Comparison of ENCODE assay signal across 1 cellular context in genomic region chr14:69701857-69702256, GRCh38.
TF ChIP-seq lines count a peak whose summit lies in the region.

No MANE protein-coding gene starts in this region.

TF ChIP-seq in K562, 482 proteins besides CTCF, POLR2A, EP300 and RAD21 (continued from another document):
- TF ChIP-seq, protein P1, sequence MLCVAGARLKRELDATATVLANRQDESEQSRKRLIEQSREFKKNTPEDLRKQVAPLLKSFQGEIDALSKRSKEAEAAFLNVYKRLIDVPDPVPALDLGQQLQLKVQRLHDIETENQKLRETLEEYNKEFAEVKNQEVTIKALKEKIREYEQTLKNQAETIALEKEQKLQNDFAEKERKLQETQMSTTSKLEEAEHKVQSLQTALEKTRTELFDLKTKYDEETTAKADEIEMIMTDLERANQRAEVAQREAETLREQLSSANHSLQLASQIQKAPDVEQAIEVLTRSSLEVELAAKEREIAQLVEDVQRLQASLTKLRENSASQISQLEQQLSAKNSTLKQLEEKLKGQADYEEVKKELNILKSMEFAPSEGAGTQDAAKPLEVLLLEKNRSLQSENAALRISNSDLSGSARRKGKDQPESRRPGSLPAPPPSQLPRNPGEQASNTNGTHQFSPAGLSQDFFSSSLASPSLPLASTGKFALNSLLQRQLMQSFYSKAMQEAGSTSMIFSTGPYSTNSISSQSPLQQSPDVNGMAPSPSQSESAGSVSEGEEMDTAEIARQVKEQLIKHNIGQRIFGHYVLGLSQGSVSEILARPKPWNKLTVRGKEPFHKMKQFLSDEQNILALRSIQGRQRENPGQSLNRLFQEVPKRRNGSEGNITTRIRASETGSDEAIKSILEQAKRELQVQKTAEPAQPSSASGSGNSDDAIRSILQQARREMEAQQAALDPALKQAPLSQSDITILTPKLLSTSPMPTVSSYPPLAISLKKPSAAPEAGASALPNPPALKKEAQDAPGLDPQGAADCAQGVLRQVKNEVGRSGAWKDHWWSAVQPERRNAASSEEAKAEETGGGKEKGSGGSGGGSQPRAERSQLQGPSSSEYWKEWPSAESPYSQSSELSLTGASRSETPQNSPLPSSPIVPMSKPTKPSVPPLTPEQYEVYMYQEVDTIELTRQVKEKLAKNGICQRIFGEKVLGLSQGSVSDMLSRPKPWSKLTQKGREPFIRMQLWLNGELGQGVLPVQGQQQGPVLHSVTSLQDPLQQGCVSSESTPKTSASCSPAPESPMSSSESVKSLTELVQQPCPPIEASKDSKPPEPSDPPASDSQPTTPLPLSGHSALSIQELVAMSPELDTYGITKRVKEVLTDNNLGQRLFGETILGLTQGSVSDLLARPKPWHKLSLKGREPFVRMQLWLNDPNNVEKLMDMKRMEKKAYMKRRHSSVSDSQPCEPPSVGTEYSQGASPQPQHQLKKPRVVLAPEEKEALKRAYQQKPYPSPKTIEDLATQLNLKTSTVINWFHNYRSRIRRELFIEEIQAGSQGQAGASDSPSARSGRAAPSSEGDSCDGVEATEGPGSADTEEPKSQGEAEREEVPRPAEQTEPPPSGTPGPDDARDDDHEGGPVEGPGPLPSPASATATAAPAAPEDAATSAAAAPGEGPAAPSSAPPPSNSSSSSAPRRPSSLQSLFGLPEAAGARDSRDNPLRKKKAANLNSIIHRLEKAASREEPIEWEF (CRISPR knock-in tag; IDR thresholded peaks at IDR 0.05) = peak; percentile 85
- no peak for TF ChIP-seq IRF1 (CRISPR knock-in tag; IDR thresholded peaks at IDR 0.05; ENCODE audit: borderline replicate concordance)
- TF ChIP-seq, protein P2, sequence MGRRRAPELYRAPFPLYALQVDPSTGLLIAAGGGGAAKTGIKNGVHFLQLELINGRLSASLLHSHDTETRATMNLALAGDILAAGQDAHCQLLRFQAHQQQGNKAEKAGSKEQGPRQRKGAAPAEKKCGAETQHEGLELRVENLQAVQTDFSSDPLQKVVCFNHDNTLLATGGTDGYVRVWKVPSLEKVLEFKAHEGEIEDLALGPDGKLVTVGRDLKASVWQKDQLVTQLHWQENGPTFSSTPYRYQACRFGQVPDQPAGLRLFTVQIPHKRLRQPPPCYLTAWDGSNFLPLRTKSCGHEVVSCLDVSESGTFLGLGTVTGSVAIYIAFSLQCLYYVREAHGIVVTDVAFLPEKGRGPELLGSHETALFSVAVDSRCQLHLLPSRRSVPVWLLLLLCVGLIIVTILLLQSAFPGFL (CRISPR knock-in tag; IDR thresholded peaks at IDR 0.05) = no peak
- TF ChIP-seq ZNF75A (CRISPR knock-in tag; IDR thresholded peaks at IDR 0.05) = no peak
- TF ChIP-seq, protein P3, sequence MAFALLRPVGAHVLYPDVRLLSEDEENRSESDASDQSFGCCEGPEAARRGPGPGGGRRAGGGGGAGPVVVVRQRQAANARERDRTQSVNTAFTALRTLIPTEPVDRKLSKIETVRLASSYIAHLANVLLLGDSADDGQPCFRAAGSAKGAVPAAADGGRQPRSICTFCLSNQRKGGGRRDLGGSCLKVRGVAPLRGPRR (CRISPR knock-in tag; IDR thresholded peaks at IDR 0.05) = no peak
- TF ChIP-seq ZNF830 (CRISPR knock-in tag; IDR thresholded peaks at IDR 0.05) = no peak
- no peak for TF ChIP-seq BRD4 (IDR thresholded peaks at IDR 0.05)
- peak; percentile 24; the same call in 1 of the 2 replicates for TF ChIP-seq MYC (IDR thresholded peaks at IDR 0.05; ENCODE audit: low read depth, low read length)
- TF ChIP-seq MYC (CRISPR knock-in tag; IDR thresholded peaks at IDR 0.05; ENCODE audit: borderline replicate concordance, low read depth) = no peak
